In the genomic region with DNA sequence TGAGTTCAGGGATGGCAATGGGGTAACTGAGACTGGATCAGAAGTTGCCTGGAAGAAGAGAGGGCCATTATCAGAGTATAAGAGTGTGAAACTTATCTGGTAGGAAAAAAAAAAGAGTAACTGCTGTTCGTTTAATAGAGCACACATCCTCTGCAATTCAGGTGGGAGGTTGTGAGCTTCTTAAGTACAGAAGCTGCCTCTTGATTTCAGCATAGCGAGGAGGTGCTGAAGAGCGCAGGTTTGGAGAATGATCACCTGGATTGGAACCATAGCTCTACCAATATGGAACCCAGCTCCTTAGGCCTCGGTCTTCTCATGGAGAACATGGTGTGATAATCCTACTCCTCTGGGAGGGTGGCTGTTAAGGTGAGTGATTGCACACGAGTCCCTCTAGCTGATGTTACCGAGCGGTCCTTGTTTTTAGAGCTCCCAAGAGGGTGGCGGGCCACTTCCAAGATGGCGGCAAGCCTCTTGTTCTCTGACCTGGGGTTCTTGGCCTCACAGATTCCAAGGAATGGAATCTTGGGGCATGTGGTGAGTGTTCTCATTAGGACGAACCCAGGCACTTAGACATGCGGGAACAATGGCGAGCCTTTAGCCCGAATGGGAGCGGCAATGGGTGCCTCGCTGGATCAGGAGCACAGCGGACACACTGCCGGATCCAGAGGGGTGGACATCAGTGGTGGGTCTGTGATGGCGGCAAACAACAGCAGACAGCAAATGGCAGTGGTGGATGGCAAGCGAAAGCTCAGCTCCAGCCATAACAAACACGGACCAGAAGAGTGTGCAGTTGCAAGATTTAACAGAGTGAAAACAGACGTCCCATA, we compare ENCODE assay signal across 29 cellular contexts. TPM values are rescaled to one million over a fixed set of nuclear protein-coding genes. Genes with fewer than 3 reads are reported as not detected.
DNase-seq lines count a peak whose midpoint lies in the region; ATAC-seq and TF ChIP-seq lines count a peak whose summit lies in the region.
"Had no signal": no experiment of that assay in that cellular context is flagged by ENCODE, and none has a peak within 500 bp of the region (broad histone marks: within the 10 kb centered on the region; RNA-seq: fewer than 3 reads in every experiment).

No MANE protein-coding gene starts in this region.

- ATAC-seq in activated naive CD8-positive, alpha-beta T cell treated with anti-CD3 and anti-CD28 coated beads, Interleukin-2, amount 50 U/mL, for 24 hours = no peak
- no peak for ATAC-seq in naive B cell (ENCODE audit: low read depth in 2 of 2)
- no peak for ATAC-seq in upper lobe of left lung (ENCODE audit: low FRiP score in 2 of 2)
- ATAC-seq: CD8-positive, alpha-beta T cell; Panc1; right cardiac atrium had no signal

- no peak overlapping the region for H3K4me3 Mint-ChIP-seq in T-helper 1 cell treated with Interleukin-12 subunit alpha and Interleukin-12 subunit beta and Interleukin-4 antibody, amounts not matched to agents 30 μg/mL and 1 μg/mL, for 36 hours
- no peak overlapping the region for H3K4me3 Mint-ChIP-seq in activated naive CD8-positive, alpha-beta T cell treated with anti-CD3 and anti-CD28 coated beads for 36 hours
- H3K4me3 Mint-ChIP-seq in activated naive CD8-positive, alpha-beta T cell treated with anti-CD3 and anti-CD28 coated beads, Interleukin-2, amount 50 U/mL, for 24 hours = no peak overlapping the region
- peak overlapping the region in 5 of 8 donors; percentile 3 to 88 (median 35) for H3K4me3 Mint-ChIP-seq in naive B cell
- H3K4me3 Mint-ChIP-seq: activated naive CD8-positive, alpha-beta T cell; CD8-positive, alpha-beta T cell; central memory CD8-positive, alpha-beta T cell; nephron progenitor cell had no signal

- peaks cover 16 to 63% (median 26%) of the 10 kb centered on the region in 4 donors for H3K4me1 ChIP-seq in upper lobe of left lung
- H3K4me1 ChIP-seq: parathyroid adenoma had no signal

- H3K9me3 ChIP-seq in upper lobe of left lung = no peaks in the 10 kb centered on the region
- H3K9me3 ChIP-seq: vagina had no signal

- DNase-seq in T-helper 1 cell (no peak), naive B cell (no peak), upper lobe of left lung (no peak), iPS-NIHi7 (ENCODE audit: extremely low spot score) (no peak)
- DNase-seq in activated naive CD8-positive, alpha-beta T cell treated with anti-CD3 and anti-CD28 coated beads for 36 hours = no peak
- no peak for DNase-seq in activated naive CD8-positive, alpha-beta T cell treated with anti-CD3 and anti-CD28 coated beads, Interleukin-2, amount 50 U/mL, for 24 hours
- no peak for DNase-seq in NK-92 treated with Interleukin-12 subunit alpha and Interleukin-12 subunit beta, amount 100 ng/mL, for 24 hours (lab: John Stamatoyannopoulos, UW)
- DNase-seq: activated B cell treated with CpG ODN at 0.5 μM for 24 hours; glutamatergic neuron; islet precursor cell; midbrain; NCI-H1417; NCI-H2029 treated with DMSO at 0.1 percent for 48 hours; NCI-H526 treated with DMSO at 0.1 percent for 48 hours; nephron progenitor cell; right cardiac atrium; SHP77 treated with DMSO at 0.1 percent for 48 hours; stimulated activated CD4-positive, alpha-beta T cell treated with anti-CD3 and anti-CD28 coated beads, Interleukin-12 subunit alpha, Interleukin-12 subunit beta, amount 100 ng/mL, for 4 hours; stimulated activated CD4-positive, alpha-beta T cell treated with anti-CD3 and anti-CD28 coated beads, Interleukin-4, amount 100 ng/mL, for 1 hour had no signal

- H3K27me3 ChIP-seq in upper lobe of left lung = no peaks in the 10 kb centered on the region
- H3K27me3 ChIP-seq: vagina had no signal

- no peak for TF ChIP-seq EP300 in upper lobe of left lung (IDR thresholded peaks at IDR 0.05)

- no peak overlapping the region for H3K4me3 ChIP-seq in upper lobe of left lung
- H3K4me3 ChIP-seq: vagina had no signal

- 92% methylated on average over 21 of the region's 21 CpGs for WGBS in upper lobe of left lung, 2 donors

- H3K36me3 Mint-ChIP-seq in T-helper 1 cell treated with Interleukin-12 subunit alpha and Interleukin-12 subunit beta and Interleukin-4 antibody, amounts not matched to agents 30 μg/mL and 1 μg/mL, for 36 hours (ENCODE audit: low read depth) = peaks cover 21% of the 10 kb centered on the region
- peaks cover 4% of the 10 kb centered on the region for H3K36me3 Mint-ChIP-seq in activated naive CD8-positive, alpha-beta T cell treated with anti-CD3 and anti-CD28 coated beads for 36 hours
- peaks cover 3% of the 10 kb centered on the region for H3K36me3 Mint-ChIP-seq in activated naive CD8-positive, alpha-beta T cell treated with anti-CD3 and anti-CD28 coated beads, Interleukin-2, amount 50 U/mL, for 24 hours (ENCODE audit: low read depth)
- H3K36me3 Mint-ChIP-seq in naive B cell = peaks cover 0 to 1% of the 10 kb centered on the region in 2 donors
- H3K36me3 Mint-ChIP-seq: activated naive CD8-positive, alpha-beta T cell had no signal

- no peak for TF ChIP-seq POLR2A in upper lobe of left lung (IDR thresholded peaks at IDR 0.05)

- TF ChIP-seq CTCF in upper lobe of left lung (IDR thresholded peaks at IDR 0.05) = no peak

- H3K9me3 Mint-ChIP-seq in T-helper 1 cell treated with Interleukin-12 subunit alpha and Interleukin-12 subunit beta and Interleukin-4 antibody, amounts not matched to agents 30 μg/mL and 1 μg/mL, for 36 hours = peaks cover 4% of the 10 kb centered on the region
- no peaks in the 10 kb centered on the region for H3K9me3 Mint-ChIP-seq in activated naive CD8-positive, alpha-beta T cell treated with anti-CD3 and anti-CD28 coated beads for 36 hours
- H3K9me3 Mint-ChIP-seq in activated naive CD8-positive, alpha-beta T cell treated with anti-CD3 and anti-CD28 coated beads, Interleukin-2, amount 50 U/mL, for 24 hours = no peaks in the 10 kb centered on the region
- H3K9me3 Mint-ChIP-seq in naive B cell = peaks cover 0 to 5% (median 0%) of the 10 kb centered on the region in 7 donors
- H3K9me3 Mint-ChIP-seq: activated B cell treated with CpG ODN at 0.5 μM for 24 hours; CD8-positive, alpha-beta T cell; central memory CD8-positive, alpha-beta T cell had no signal

- H3K27ac Mint-ChIP-seq in T-helper 1 cell treated with Interleukin-12 subunit alpha and Interleukin-12 subunit beta and Interleukin-4 antibody, amounts not matched to agents 30 μg/mL and 1 μg/mL, for 36 hours = peak overlapping the region; percentile 98
- H3K27ac Mint-ChIP-seq in activated naive CD8-positive, alpha-beta T cell treated with anti-CD3 and anti-CD28 coated beads for 36 hours = peak overlapping the region; percentile 50
- no peak overlapping the region for H3K27ac Mint-ChIP-seq in activated naive CD8-positive, alpha-beta T cell treated with anti-CD3 and anti-CD28 coated beads, Interleukin-2, amount 50 U/mL, for 24 hours
- peak overlapping the region in 4 of 6 donors; percentile 20 to 72 (median 42) for H3K27ac Mint-ChIP-seq in naive B cell
- H3K27ac Mint-ChIP-seq: nephron progenitor cell had no signal

- peak overlapping the region in 3 of 4 donors; percentile 22 to 96 (median 26) for H3K27ac ChIP-seq in upper lobe of left lung
- H3K27ac ChIP-seq: 22Rv1, epithelial cell of prostate, KMS-11, parathyroid adenoma had no signal

- H3K27me3 Mint-ChIP-seq in T-helper 1 cell treated with Interleukin-12 subunit alpha and Interleukin-12 subunit beta and Interleukin-4 antibody, amounts not matched to agents 30 μg/mL and 1 μg/mL, for 36 hours (ENCODE audit: low read depth) = no peaks in the 10 kb centered on the region
- H3K27me3 Mint-ChIP-seq in activated naive CD8-positive, alpha-beta T cell treated with anti-CD3 and anti-CD28 coated beads for 36 hours = no peaks in the 10 kb centered on the region
- H3K27me3 Mint-ChIP-seq in activated naive CD8-positive, alpha-beta T cell treated with anti-CD3 and anti-CD28 coated beads, Interleukin-2, amount 50 U/mL, for 24 hours = no peaks in the 10 kb centered on the region
- H3K27me3 Mint-ChIP-seq in naive B cell = no peaks in the 10 kb centered on the region
- H3K27me3 Mint-ChIP-seq: activated B cell treated with CpG ODN at 0.5 μM for 24 hours; activated naive CD8-positive, alpha-beta T cell; central memory CD8-positive, alpha-beta T cell had no signal

- no peaks in the 10 kb centered on the region for H3K36me3 ChIP-seq in upper lobe of left lung
- H3K36me3 ChIP-seq: vagina had no signal

- H3K4me1 Mint-ChIP-seq in T-helper 1 cell treated with Interleukin-12 subunit alpha and Interleukin-12 subunit beta and Interleukin-4 antibody, amounts not matched to agents 30 μg/mL and 1 μg/mL, for 36 hours (ENCODE audit: low read depth) = peaks cover 53% of the 10 kb centered on the region
- peaks cover 30% of the 10 kb centered on the region for H3K4me1 Mint-ChIP-seq in activated naive CD8-positive, alpha-beta T cell treated with anti-CD3 and anti-CD28 coated beads for 36 hours
- H3K4me1 Mint-ChIP-seq in activated naive CD8-positive, alpha-beta T cell treated with anti-CD3 and anti-CD28 coated beads, Interleukin-2, amount 50 U/mL, for 24 hours = peaks cover 47% of the 10 kb centered on the region
- H3K4me1 Mint-ChIP-seq in naive B cell = peaks cover 49 to 80% (median 80%) of the 10 kb centered on the region in 3 donors

RNA-seq across cellular contexts. Expression of a gene that starts 3.3 kb away (rescaled TPM):
- 100 to 1,000 TPM; 108 to 109 TPM for total RNA-seq in activated naive CD8-positive, alpha-beta T cell treated with anti-CD3 and anti-CD28 coated beads for 36 hours
- 100 to 1,000 TPM in 2 of 6 donors, 10 to 100 TPM in 4; 62.0 to 119 (median 77.7) TPM for polyA plus RNA-seq in naive B cell (ENCODE audit: low read depth in 6 of 6)
- total RNA-seq in upper lobe of left lung = 100 to 1,000 TPM in 1 of 6 donors, 10 to 100 TPM in 5; 38.3 to 159 (median 89.0) TPM

Comparison
In these comparisons a context has a peak if more than half of its experiments do, and no peak if none do; other contexts are left out.
1. H3K4me3 Mint-ChIP-seq: peak in naive B cell (5 of 8); none in T-helper 1 cell treated with Interleukin-12 subunit alpha and Interleukin-12 subunit beta and Interleukin-4 antibody, amounts not matched to agents 30 μg/mL and 1 μg/mL, for 36 hours (single experiment), activated naive CD8-positive, alpha-beta T cell treated with anti-CD3 and anti-CD28 coated beads for 36 hours (single experiment) and activated naive CD8-positive, alpha-beta T cell treated with anti-CD3 and anti-CD28 coated beads, Interleukin-2, amount 50 U/mL, for 24 hours (single experiment).